34 cellular contexts compared by ENCODE assay signal in the genomic region with DNA sequence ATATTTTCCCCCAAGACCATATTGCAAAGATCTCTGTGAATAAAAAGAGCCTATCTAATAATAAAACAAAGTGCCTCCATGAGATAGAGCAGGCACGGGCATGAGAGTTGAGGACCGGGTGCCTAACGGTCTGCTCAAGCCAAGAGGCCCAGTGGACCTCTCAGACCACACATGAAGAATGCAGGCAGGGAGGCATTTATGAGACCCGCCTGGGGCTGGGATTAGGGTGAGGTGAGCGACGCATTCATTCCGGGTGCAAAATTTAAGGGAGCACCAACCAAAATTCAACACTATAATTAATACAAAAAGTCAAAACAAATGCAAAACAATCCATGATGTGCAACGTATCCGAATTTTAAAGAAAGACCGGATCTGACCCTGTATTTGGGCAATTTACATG.
A peak's percentile ranks its signal among the peaks of the same experiment; 100 is the strongest.
DNase-seq lines count a peak whose midpoint lies in the region; ATAC-seq and TF ChIP-seq lines count a peak whose summit lies in the region.
"Had no signal": no experiment of that assay in that cellular context is flagged by ENCODE, and none has a peak within 500 bp of the region (broad histone marks: within the 10 kb centered on the region; RNA-seq: fewer than 3 reads in every experiment).

No MANE protein-coding gene starts in this region.

- no peaks in the 10 kb centered on the region for H4K20me1 ChIP-seq in GM23338 (replicated peaks; ENCODE audit: insufficient read depth)
- H4K20me1 ChIP-seq: BLaER1; BLaER1 treated with 17β-estradiol and CSF1 and Interleukin-3, amounts not matched to agents 10 nM and 100 nM had no signal

- H3K4me1 ChIP-seq in GM23338 (ENCODE audit: insufficient read depth) (no peaks in the 10 kb centered on the region), SJCRH30 (0 out of 2 replicates have a peak, but pooled peaks cover 2% of the 10 kb centered on the region), SJSA1 (replicated peaks) (peaks cover 23% of the 10 kb centered on the region), upper lobe of right lung (no peaks in the 10 kb centered on the region)
- H3K4me1 ChIP-seq: A549, BE2C, BLaER1, Caco-2 had no signal

- H3K36me3 ChIP-seq in GM23338 (ENCODE audit: insufficient read depth), result no peaks in the 10 kb centered on the region
- H3K36me3 ChIP-seq in SJCRH30, result no peaks in the 10 kb centered on the region
- H3K36me3 ChIP-seq in SJSA1, result no peaks in the 10 kb centered on the region
- no peaks in the 10 kb centered on the region for H3K36me3 ChIP-seq in upper lobe of right lung
- H3K36me3 ChIP-seq: BE2C; BLaER1; BLaER1 treated with 17β-estradiol and CSF1 and Interleukin-3, amounts not matched to agents 10 nM and 100 nM had no signal

- no peak overlapping the region for H3K4me2 ChIP-seq in GM23338
- H3K4me2 ChIP-seq: A549; BLaER1; BLaER1 treated with 17β-estradiol and CSF1 and Interleukin-3, amounts not matched to agents 10 nM and 100 nM had no signal

- H3K9me3 Mint-ChIP-seq in GM23338, result no peaks in the 10 kb centered on the region
- peaks cover 23% of the 10 kb centered on the region for H3K9me3 Mint-ChIP-seq in dendritic cell treated with granulocyte-macrophage colony-stimulating factor and Interleukin-4, amounts not matched to agents 40 ng/mL and 50 ng/mL, for 4 days
- H3K9me3 Mint-ChIP-seq: CD4-positive, alpha-beta T cell; CD8-positive, alpha-beta T cell had no signal

- DNase-seq in GM23338 (ENCODE audit: low spot score), result no peak
- peak; percentile 28 to 39 for DNase-seq in SJCRH30
- DNase-seq in SJSA1 (ENCODE audit: low read depth in 1 of 2, low spot score in 2 of 2), result peak; percentile 61 to 63
- DNase-seq in upper lobe of right lung, result no peak
- DNase-seq in COR-L47 (lab: John Stamatoyannopoulos, UW), result no peak
- DNase-seq in NCI-H1694 (lab: John Stamatoyannopoulos, UW), result no peak
- DNase-seq: 8988T; ACHN; AML-193; BE2C; C1 segment of cervical spinal cord; Caco-2; Calu3; CD4-positive, alpha-beta memory T cell; CD4-positive, alpha-beta T cell; CD4-positive, CD25-positive, alpha-beta regulatory T cell; CD8-positive, alpha-beta memory T cell; CD8-positive, alpha-beta T cell; DMS 273 treated with DMSO at 0.1 percent for 48 hours; DMS153; DMS53; DMS79; DMS79 treated with DMSO at 0.1 percent for 48 hours; DND-41; EL had no signal

- no peaks in the 10 kb centered on the region for H3K79me2 ChIP-seq in GM23338 (replicated peaks; ENCODE audit: insufficient read depth)

- H2AFZ ChIP-seq in GM23338, result 0 out of 2 replicates have a peak overlapping the region, but pooled peaks have one; percentile 14

- H3K4me1 Mint-ChIP-seq in GM23338, result no peaks in the 10 kb centered on the region
- H3K4me1 Mint-ChIP-seq in dendritic cell treated with granulocyte-macrophage colony-stimulating factor and Interleukin-4, amounts not matched to agents 40 ng/mL and 50 ng/mL, for 4 days (ENCODE audit: low read depth), result peaks cover 57% of the 10 kb centered on the region
- H3K4me1 Mint-ChIP-seq: B cell; CD14-positive monocyte; CD4-positive, CD25-positive, alpha-beta regulatory T cell had no signal

- H3K27me3 ChIP-seq in GM23338 (ENCODE audit: insufficient read depth), result no peaks in the 10 kb centered on the region
- no peaks in the 10 kb centered on the region for H3K27me3 ChIP-seq in SJCRH30
- H3K27me3 ChIP-seq in SJSA1 (replicated peaks), result no peaks in the 10 kb centered on the region
- H3K27me3 ChIP-seq in upper lobe of right lung, result no peaks in the 10 kb centered on the region
- H3K27me3 ChIP-seq: BE2C; BLaER1; BLaER1 treated with 17β-estradiol and CSF1 and Interleukin-3, amounts not matched to agents 10 nM and 100 nM had no signal

- H3K9me2 ChIP-seq in GM23338 (ENCODE audit: insufficient read depth), result no peaks in the 10 kb centered on the region

- H3K27me3 Mint-ChIP-seq in GM23338 (ENCODE audit: insufficient read depth, low read depth, poor library complexity), result peaks cover 2% of the 10 kb centered on the region
- peaks cover 29% of the 10 kb centered on the region for H3K27me3 Mint-ChIP-seq in dendritic cell treated with granulocyte-macrophage colony-stimulating factor and Interleukin-4, amounts not matched to agents 40 ng/mL and 50 ng/mL, for 4 days
- H3K27me3 Mint-ChIP-seq: CD4-positive, alpha-beta T cell had no signal

- H3K4me3 Mint-ChIP-seq in GM23338, result no peak overlapping the region
- no peak overlapping the region for H3K4me3 Mint-ChIP-seq in dendritic cell treated with granulocyte-macrophage colony-stimulating factor and Interleukin-4, amounts not matched to agents 40 ng/mL and 50 ng/mL, for 4 days
- H3K4me3 Mint-ChIP-seq: B cell; CD14-positive monocyte; CD4-positive, alpha-beta memory T cell; CD4-positive, alpha-beta T cell; CD4-positive, CD25-positive, alpha-beta regulatory T cell; CD8-positive, alpha-beta memory T cell; CD8-positive, alpha-beta T cell had no signal

- H3F3A ChIP-seq in GM23338 (replicated peaks; ENCODE audit: low read depth), result no peaks in the 10 kb centered on the region

- intact Hi-C loops in dendritic cell treated with granulocyte-macrophage colony-stimulating factor and Interleukin-4, amounts not matched to agents 40 ng/mL and 50 ng/mL, for 4 days (cut with micrococcal nuclease), result no loop called here
- intact Hi-C loops in upper lobe of right lung (cut with DNase I), result no loop called here

- H3K27ac ChIP-seq in GM23338 (ENCODE audit: low read depth) (no peak overlapping the region), SJCRH30 (no peak overlapping the region), SJSA1 (peak overlapping the region; percentile 36; the same call in 1 of the 2 replicates), upper lobe of right lung (no peak overlapping the region)
- H3K27ac ChIP-seq: 22Rv1; A549; BLaER1; BLaER1 treated with 17β-estradiol and CSF1 and Interleukin-3, amounts not matched to agents 10 nM and 100 nM; C4-2B had no signal

- H3K4me3 ChIP-seq in GM23338 (no peak overlapping the region), SJCRH30 (no peak overlapping the region), SJSA1 (no peak overlapping the region), upper lobe of right lung (no peak overlapping the region)
- H3K4me3 ChIP-seq: A549; BLaER1; BLaER1 treated with 17β-estradiol and CSF1 and Interleukin-3, amounts not matched to agents 10 nM and 100 nM had no signal

- H3K27ac Mint-ChIP-seq in GM23338, result no peak overlapping the region
- H3K27ac Mint-ChIP-seq in dendritic cell treated with granulocyte-macrophage colony-stimulating factor and Interleukin-4, amounts not matched to agents 40 ng/mL and 50 ng/mL, for 4 days, result peak overlapping the region; percentile 81
- H3K27ac Mint-ChIP-seq: B cell; CD14-positive monocyte; CD4-positive, alpha-beta memory T cell; CD4-positive, alpha-beta T cell; CD4-positive, CD25-positive, alpha-beta regulatory T cell; CD8-positive, alpha-beta T cell had no signal

- no peaks in the 10 kb centered on the region for H3K36me3 Mint-ChIP-seq in GM23338 (ENCODE audit: low read depth)
- no peaks in the 10 kb centered on the region for H3K36me3 Mint-ChIP-seq in dendritic cell treated with granulocyte-macrophage colony-stimulating factor and Interleukin-4, amounts not matched to agents 40 ng/mL and 50 ng/mL, for 4 days (ENCODE audit: low read depth)
- H3K36me3 Mint-ChIP-seq: CD14-positive monocyte; CD4-positive, alpha-beta memory T cell; CD4-positive, CD25-positive, alpha-beta regulatory T cell; CD8-positive, alpha-beta memory T cell; CD8-positive, alpha-beta T cell had no signal

- ATAC-seq in GM23338, result no peak
- no peak for ATAC-seq in GM19463 (IDR thresholded peaks at IDR 0.05; ENCODE audit: unreplicated experiment)
- no peak for ATAC-seq in upper lobe of right lung
- ATAC-seq: A549; CD8-positive, alpha-beta T cell had no signal

- H3K9me3 ChIP-seq in SJCRH30 (replicated peaks) (no peaks in the 10 kb centered on the region), SJSA1 (replicated peaks) (peaks cover 3% of the 10 kb centered on the region; the same call in 1 of the 2 replicates), upper lobe of right lung (no peaks in the 10 kb centered on the region)
- H3K9me3 ChIP-seq: A549, BE2C, BLaER1 had no signal

- TF ChIP-seq CTCF in GM23338 (conservative IDR thresholded peaks at IDR 0.05; ENCODE audit: low read depth in 2 of 2), result no peak
- no peak for TF ChIP-seq CTCF in upper lobe of right lung (IDR thresholded peaks at IDR 0.05)

TF ChIP-seq in GM23338, 12 proteins besides CTCF, POLR2A, EP300 and RAD21 (continues in another document):
- TF ChIP-seq ZNF331 (CRISPR knock-in tag; IDR thresholded peaks at IDR 0.05; ENCODE audit: low read depth) (no peak), STAT1 (IDR thresholded peaks at IDR 0.05; ENCODE audit: unreplicated experiment) (no peak), JUNB (IDR thresholded peaks at IDR 0.05; ENCODE audit: unreplicated experiment) (no peak), POLR2AphosphoS5 (IDR thresholded peaks at IDR 0.05; ENCODE audit: low read depth) (no peak), ZNF114 (CRISPR knock-in tag; IDR thresholded peaks at IDR 0.05) (no peak)
- TF ChIP-seq, protein P1, sequence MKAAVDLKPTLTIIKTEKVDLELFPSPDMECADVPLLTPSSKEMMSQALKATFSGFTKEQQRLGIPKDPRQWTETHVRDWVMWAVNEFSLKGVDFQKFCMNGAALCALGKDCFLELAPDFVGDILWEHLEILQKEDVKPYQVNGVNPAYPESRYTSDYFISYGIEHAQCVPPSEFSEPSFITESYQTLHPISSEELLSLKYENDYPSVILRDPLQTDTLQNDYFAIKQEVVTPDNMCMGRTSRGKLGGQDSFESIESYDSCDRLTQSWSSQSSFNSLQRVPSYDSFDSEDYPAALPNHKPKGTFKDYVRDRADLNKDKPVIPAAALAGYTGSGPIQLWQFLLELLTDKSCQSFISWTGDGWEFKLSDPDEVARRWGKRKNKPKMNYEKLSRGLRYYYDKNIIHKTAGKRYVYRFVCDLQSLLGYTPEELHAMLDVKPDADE (IDR thresholded peaks at IDR 0.05), result no peak

Comparison
In these comparisons a context has a peak if more than half of its experiments do, and no peak if none do; other contexts are left out.
1. DNase-seq: peak in SJCRH30 (2 of 2) and SJSA1 (2 of 2); none in GM23338 (single experiment), upper lobe of right lung (single experiment), COR-L47 (single experiment) and NCI-H1694 (single experiment).